ENCODE assay signal across 26 cellular contexts in the genomic region with DNA sequence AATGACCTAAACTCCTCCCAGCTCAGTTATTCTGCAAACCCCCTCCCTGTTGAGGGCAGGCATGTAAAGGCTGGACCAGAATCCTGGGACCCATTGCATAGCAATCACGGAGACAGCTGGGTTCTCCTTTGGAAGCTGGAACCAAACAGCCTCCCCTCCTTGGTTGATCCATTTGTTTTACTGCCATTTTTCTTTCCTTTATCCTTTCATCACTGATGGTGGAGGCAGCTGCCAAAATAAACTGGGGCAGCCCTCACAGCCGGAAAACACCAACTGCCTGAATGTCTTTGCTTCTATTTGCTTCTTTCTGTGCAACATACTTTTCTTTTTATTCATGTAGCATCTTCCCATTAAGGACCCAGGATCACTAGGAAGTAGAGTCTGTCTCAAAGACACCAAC.
"Had no signal": no experiment of that assay in that cellular context is flagged by ENCODE, and none has a peak within 500 bp of the region (broad histone marks: within the 10 kb centered on the region; RNA-seq: fewer than 3 reads in every experiment).

No MANE protein-coding gene starts in this region.

- H3K4me1 ChIP-seq: gastrocnemius medialis, right lobe of liver, testis, tibial artery had no signal

- H3K9me3 ChIP-seq: gastrocnemius medialis, right lobe of liver, testis had no signal

- H3K27ac Mint-ChIP-seq: endodermal cell; naive thymus-derived CD4-positive, alpha-beta T cell; neural progenitor cell; progenitor cell of endocrine pancreas; stimulated activated naive CD8-positive, alpha-beta T cell treated with anti-CD3 and anti-CD28 coated beads, Interleukin-15, amount 100 ng/mL, for 72 hours; type B pancreatic cell had no signal

- H3K4me3 ChIP-seq: gastrocnemius medialis, lung, neural progenitor cell, right lobe of liver, smooth muscle cell, testis, tibial artery had no signal

- H3K36me3 Mint-ChIP-seq: neural progenitor cell, type B pancreatic cell had no signal

- H3K36me3 ChIP-seq: gastrocnemius medialis, right lobe of liver, tibial artery had no signal

- H3K4me1 Mint-ChIP-seq: central memory CD8-positive, alpha-beta T cell; naive thymus-derived CD4-positive, alpha-beta T cell; stimulated activated naive CD8-positive, alpha-beta T cell treated with anti-CD3 and anti-CD28 coated beads, Interleukin-15, amount 100 ng/mL, for 72 hours had no signal

- DNase-seq: effector CD8-positive, alpha-beta T cell; endodermal cell; foreskin fibroblast; gastrocnemius medialis; head of caudate nucleus; kidney; mesenchymal stem cell; midbrain; naive thymus-derived CD4-positive, alpha-beta T cell; right lobe of liver; stimulated activated CD4-positive, alpha-beta T cell treated with anti-CD3 and anti-CD28 coated beads, Interleukin-12 subunit alpha, Interleukin-12 subunit beta, amount 100 ng/mL, for 4 hours; stimulated activated CD4-positive, alpha-beta T cell treated with anti-CD3 and anti-CD28 coated beads, Interleukin-1b, Interleukin-23, amount 100 ng/mL, for 48 hours; stimulated activated CD4-positive, alpha-beta T cell treated with anti-CD3 and anti-CD28 coated beads, Interleukin-4, amount 100 ng/mL, for 1 hour; stimulated activated CD8-positive, alpha-beta memory T cell treated with anti-CD3 and anti-CD28 coated beads, Interleukin-4, amount 100 ng/mL, for 48 hours; stimulated activated naive CD4-positive, alpha-beta T cell; stimulated activated naive CD8-positive, alpha-beta T cell treated with anti-CD3 and anti-CD28 coated beads, Interleukin-15, amount 100 ng/mL, for 72 hours; testis; tibial artery had no signal

- H3K27me3 ChIP-seq: right lobe of liver, testis had no signal

- H3K27ac ChIP-seq: epithelial cell of prostate, gastrocnemius medialis, neural progenitor cell, right lobe of liver, testis, tibial artery had no signal

- H3K4me3 Mint-ChIP-seq: central memory CD8-positive, alpha-beta T cell; endodermal cell; naive thymus-derived CD4-positive, alpha-beta T cell; nephron; neural progenitor cell; stimulated activated naive CD8-positive, alpha-beta T cell treated with anti-CD3 and anti-CD28 coated beads, Interleukin-15, amount 100 ng/mL, for 72 hours; type B pancreatic cell had no signal
